Comparison of ENCODE assay signal across 8 cellular contexts in genomic region chr16:79261461-79261860, GRCh38.
A peak's percentile ranks its signal among the peaks of the same experiment; 100 is the strongest.
DNase-seq lines count a peak whose midpoint lies in the region; ATAC-seq and TF ChIP-seq lines count a peak whose summit lies in the region.

No MANE protein-coding gene starts in this region.

- DNase-seq in Caki2 (ENCODE audit: low read depth) (peak; percentile 70), HL-60 (ENCODE audit: low read depth in 1 of 2, low spot score in 1 of 2) (peak in 1 of 2 experiments; percentile 18), right cardiac atrium (peak; percentile 31 to 81 (median 75)), foreskin melanocyte (no peak), glomerular visceral epithelial cell (ENCODE audit: extremely low spot score) (no peak), RWPE1 (ENCODE audit: low spot score) (no peak)
- peak; percentile 40 for DNase-seq in activated CD4-positive, alpha-beta T cell treated with anti-CD3 and anti-CD28 coated beads, Interleukin-2, amount 50 U/mL, for 1 hour
- DNase-seq in stimulated activated CD4-positive, alpha-beta T cell treated with anti-CD3 and anti-CD28 coated beads, Interleukin-2, amount 100 ng/mL, for 24 hours = peak; percentile 51 to 64

- no peak overlapping the region for H3K27ac ChIP-seq in HL-60 (replicated peaks)
- no peak overlapping the region for H3K27ac ChIP-seq in right cardiac atrium (ENCODE audit: low read length)
- no peak overlapping the region for H3K27ac ChIP-seq in RWPE1

- no peak overlapping the region for H3K4me3 ChIP-seq in HL-60 (replicated peaks; ENCODE audit: insufficient read depth, low read length)
- no peak overlapping the region for H3K4me3 ChIP-seq in right cardiac atrium (ENCODE audit: low read length)

- WGBS in right cardiac atrium = 54% methylated on average over 5 of the region's 5 CpGs

- H3K9me3 ChIP-seq in right cardiac atrium (ENCODE audit: control insufficient read depth, low read length) = no peaks in the 10 kb centered on the region

- intact Hi-C loops in right cardiac atrium (cut with DNase I) = no loop called here

- CTCF ChIA-PET in RWPE1 (lab: Yijun Ruan, JAX) = interaction anchor here (0.6 kb wide), 1 partner anchor 588 kb away, joined by 3 read pairs; no protein-coding TSS in a partner anchor

- POLR2A ChIA-PET in RWPE1 (lab: Yijun Ruan, JAX; ENCODE audit: low non-redundant PET) = no interaction called here

- in situ Hi-C loops in Caki2 (cut with HindIII; ENCODE audit: low pct_unique_long_range_greater_than_20kb, low sequenced_read_pairs) = no loop called here

- H3K27me3 ChIP-seq in HL-60 (ENCODE audit: insufficient read depth, poor library complexity, severe bottlenecking) (no peaks in the 10 kb centered on the region), right cardiac atrium (ENCODE audit: control insufficient read depth, insufficient read depth) (no peaks in the 10 kb centered on the region)

- H3K4me1 ChIP-seq in right cardiac atrium (ENCODE audit: control insufficient read depth, insufficient read depth, low read length) = peaks cover 2% of the 10 kb centered on the region

- ATAC-seq in right cardiac atrium = peak; percentile 25 to 48

- TF ChIP-seq CTCF in HL-60 (IDR thresholded peaks at IDR 0.05; ENCODE audit: insufficient read depth, low read length) = peak; percentile 51
- no peak for TF ChIP-seq CTCF in RWPE1 (conservative IDR thresholded peaks at IDR 0.05; ENCODE audit: low read depth)

Comparison
In these comparisons a context has a peak if more than half of its experiments do, and no peak if none do; other contexts are left out.
1. DNase-seq: peak in Caki2 (single experiment), activated CD4-positive, alpha-beta T cell treated with anti-CD3 and anti-CD28 coated beads, Interleukin-2, amount 50 U/mL, for 1 hour (single experiment), right cardiac atrium (3 of 3) and stimulated activated CD4-positive, alpha-beta T cell treated with anti-CD3 and anti-CD28 coated beads, Interleukin-2, amount 100 ng/mL, for 24 hours (2 of 2); none in foreskin melanocyte (single experiment), glomerular visceral epithelial cell (single experiment) and RWPE1 (single experiment).